Comparison of ENCODE assay signal across 27 cellular contexts in the genomic region with DNA sequence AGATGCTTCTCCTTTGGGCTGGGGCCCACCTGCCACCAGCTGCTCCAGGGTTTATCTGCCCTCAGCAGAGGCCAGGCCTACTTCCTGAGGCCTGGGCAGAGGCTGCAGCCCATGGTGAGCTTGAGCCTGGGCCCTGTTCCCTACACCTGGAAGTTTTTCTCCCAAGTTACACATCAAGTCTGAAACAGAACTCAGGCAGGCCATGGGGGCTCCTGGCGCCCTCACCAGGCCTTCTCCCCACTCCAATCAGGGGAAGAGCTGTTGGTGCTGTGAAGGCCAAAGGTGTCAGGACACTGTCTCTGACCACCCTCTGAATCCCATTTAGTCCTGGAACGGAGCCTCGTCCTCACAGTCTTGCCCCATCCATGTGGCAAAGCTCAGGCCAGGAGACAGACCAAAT. TPM values are rescaled to one million over a fixed set of nuclear protein-coding genes. Genes with fewer than 3 reads are reported as not detected.
"Had no signal": no experiment of that assay in that cellular context is flagged by ENCODE, and none has a peak within 500 bp of the region (broad histone marks: within the 10 kb centered on the region; RNA-seq: fewer than 3 reads in every experiment).

No MANE protein-coding gene starts in this region.

- H3K4me3 Mint-ChIP-seq: activated naive CD8-positive, alpha-beta T cell; mesothelial cell of epicardium; naive B cell; nephron progenitor cell; stimulated activated naive CD8-positive, alpha-beta T cell treated with anti-CD3 and anti-CD28 coated beads, Interleukin-15, Interleukin-2, amounts not matched to agents 100 ng/mL and 50 ng/mL, for 24 hours had no signal

- H3K4me1 Mint-ChIP-seq: mesothelial cell of epicardium, naive B cell, nephron progenitor cell had no signal

- H3K27ac Mint-ChIP-seq: activated naive CD8-positive, alpha-beta T cell; mesothelial cell of epicardium; naive B cell; nephron progenitor cell; stimulated activated naive CD8-positive, alpha-beta T cell treated with anti-CD3 and anti-CD28 coated beads, Interleukin-15, Interleukin-2, amounts not matched to agents 100 ng/mL and 50 ng/mL, for 24 hours had no signal

- DNase-seq: activated CD4-positive, alpha-beta T cell treated with anti-CD3 and anti-CD28 coated beads for 48 hours; activated CD4-positive, alpha-beta T cell treated with anti-CD3 and anti-CD28 coated beads, Interleukin-2, amount 50 U/mL, for 48 hours; activated CD8-positive, alpha-beta memory T cell treated with anti-CD3 and anti-CD28 coated beads for 24 hours; activated effector memory CD4-positive, alpha-beta T cell treated with Interleukin-2 at 50 U/mL for 16 hours; activated naive CD4-positive, alpha-beta T cell treated with Interleukin-2 at 50 U/mL for 16 hours; anterior cingulate cortex; body of pancreas; dermis blood vessel endothelial cell; effector CD4-positive, alpha-beta T cell; gastrocnemius medialis; left ventricle myocardium inferior; naive B cell; nephron progenitor cell; pancreas; retina; stimulated activated CD4-positive, alpha-beta T cell treated with anti-CD3 and anti-CD28 coated beads, Interleukin-12 subunit alpha, Interleukin-12 subunit beta, amount 100 ng/mL, for 4 hours; stimulated activated CD4-positive, alpha-beta T cell treated with anti-CD3 and anti-CD28 coated beads, Interleukin-4, amount 100 ng/mL, for 1 hour; T-helper 2 cell; trophoblast cell had no signal

- H3K9me3 Mint-ChIP-seq: mesothelial cell of epicardium; naive B cell; nephron progenitor cell; stimulated activated naive CD8-positive, alpha-beta T cell treated with anti-CD3 and anti-CD28 coated beads, Interleukin-15, Interleukin-2, amounts not matched to agents 100 ng/mL and 50 ng/mL, for 24 hours had no signal

- H3K36me3 Mint-ChIP-seq: activated naive CD8-positive, alpha-beta T cell; mesothelial cell of epicardium had no signal

RNA-seq across cellular contexts. Expression of a gene that starts 7.3 kb away (rescaled TPM):
- total RNA-seq: epithelial cell of proximal tubule, gastrocnemius medialis, left ventricle myocardium inferior, subcutaneous adipose tissue, thoracic aorta had no signal

RNA-seq across cellular contexts. Expression of a gene that starts 24.7 kb away (rescaled TPM):
- total RNA-seq: dermis blood vessel endothelial cell, gastrocnemius medialis, hepatocyte, subcutaneous adipose tissue, thoracic aorta had no signal

RNA-seq across cellular contexts. Expression of a gene that starts 39.2 kb away (rescaled TPM):
- total RNA-seq: dermis blood vessel endothelial cell, epithelial cell of proximal tubule, gastrocnemius medialis, hepatocyte, left ventricle myocardium inferior, mesothelial cell of epicardium, sciatic nerve, subcutaneous adipose tissue, thoracic aorta had no signal
